ENCODE assay signal across 8 cellular contexts in the genomic region with DNA sequence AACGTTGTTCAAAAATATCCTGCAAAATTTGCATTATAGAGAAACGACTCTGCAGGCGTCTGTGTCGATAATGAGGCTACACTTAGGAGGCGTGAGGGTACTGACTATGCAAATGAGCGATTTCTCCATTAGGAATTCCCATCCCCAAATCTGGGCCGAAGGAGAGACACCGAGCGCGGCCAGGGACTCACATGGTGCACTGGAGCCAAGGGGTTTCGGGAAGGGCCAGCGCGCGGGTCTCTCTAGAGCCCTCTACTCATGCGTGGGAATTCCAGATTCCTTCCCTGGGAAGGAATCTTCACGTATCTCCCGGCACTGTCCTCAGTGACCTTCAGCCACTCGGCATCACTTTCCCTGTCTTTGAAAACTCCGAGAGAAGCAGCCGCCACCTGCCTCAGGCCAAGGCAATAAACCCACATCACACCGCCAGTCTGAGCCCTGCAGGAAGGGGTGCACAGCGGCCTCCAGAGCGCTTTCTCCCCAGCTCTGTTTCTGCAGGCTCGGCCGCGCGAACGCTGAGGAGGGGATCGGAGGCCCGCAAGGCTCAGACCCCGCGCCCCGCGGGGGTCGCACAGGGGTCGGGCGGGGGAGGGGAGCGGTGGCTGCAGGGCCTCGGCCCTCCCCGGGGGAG. TPM values are rescaled to one million over a fixed set of nuclear protein-coding genes. Genes with fewer than 3 reads are reported as not detected.
A peak's percentile ranks its signal among the peaks of the same experiment; 100 is the strongest.
DNase-seq lines count a peak whose midpoint lies in the region; ATAC-seq, FAIRE-seq and TF ChIP-seq lines count a peak whose summit lies in the region.

No MANE protein-coding gene starts in this region.

- DNase-seq in HuH-7.5 (ENCODE audit: low spot score) (peak; percentile 57), Peyer's patch (peak in 2 of 3 donors; percentile 90 to 91), astrocyte (ENCODE audit: low read depth) (peak; percentile 45), smooth muscle cell (lab: John Stamatoyannopoulos, UW; ENCODE audit: unreplicated experiment) (peak; percentile 48), amniotic stem cell (lab: John Stamatoyannopoulos, UW) (no peak)

- H3K79me2 ChIP-seq in astrocyte (ENCODE audit: insufficient read depth, low read length) (peaks cover 40% of the 10 kb centered on the region), smooth muscle cell (ENCODE audit: low read depth) (peaks cover 39% of the 10 kb centered on the region)

- no peaks in the 10 kb centered on the region for H3K27me3 ChIP-seq in Peyer's patch
- no peaks in the 10 kb centered on the region for H3K27me3 ChIP-seq in astrocyte (ENCODE audit: insufficient read depth, low read length)
- H3K27me3 ChIP-seq in iPS-18a (ENCODE audit: control insufficient read depth, insufficient read depth, low read length) = no peaks in the 10 kb centered on the region
- H3K27me3 ChIP-seq in smooth muscle cell (ENCODE audit: low read depth) = no peaks in the 10 kb centered on the region

- no peaks in the 10 kb centered on the region for H3K36me3 Mint-ChIP-seq in astrocyte (ENCODE audit: low read depth, unreplicated experiment)

- no peaks in the 10 kb centered on the region for H3K4me1 Mint-ChIP-seq in astrocyte (ENCODE audit: low read depth, unreplicated experiment)

- H3K9ac ChIP-seq in ES-I3 (ENCODE audit: low read depth, low read length) = peak overlapping the region; percentile 87
- peak overlapping the region; percentile 96 for H3K9ac ChIP-seq in astrocyte (ENCODE audit: low read length)
- peak overlapping the region; percentile 97 for H3K9ac ChIP-seq in iPS-18a (ENCODE audit: low read length)
- H3K9ac ChIP-seq in smooth muscle cell (ENCODE audit: low read depth) = no peak overlapping the region

- no peaks in the 10 kb centered on the region for H3K9me3 ChIP-seq in ES-I3 (ENCODE audit: control insufficient read depth, insufficient read depth, low read length)
- no peaks in the 10 kb centered on the region for H3K9me3 ChIP-seq in Peyer's patch
- no peaks in the 10 kb centered on the region for H3K9me3 ChIP-seq in astrocyte (ENCODE audit: insufficient read depth, low read depth, low read length)
- H3K9me3 ChIP-seq in iPS-18a (ENCODE audit: control insufficient read depth, low read depth, low read length) = no peaks in the 10 kb centered on the region
- H3K9me3 ChIP-seq in smooth muscle cell (replicated peaks; ENCODE audit: low read depth) = no peaks in the 10 kb centered on the region

- peak overlapping the region; percentile 98 for H2AFZ ChIP-seq in astrocyte (ENCODE audit: low read depth, low read length)
- peak overlapping the region; percentile 96 for H2AFZ ChIP-seq in smooth muscle cell (ENCODE audit: low read depth)

- H3K9me3 Mint-ChIP-seq in astrocyte (ENCODE audit: unreplicated experiment) = no peaks in the 10 kb centered on the region

- peak; percentile 56 for ATAC-seq in GM21717 (IDR thresholded peaks at IDR 0.05; ENCODE audit: unreplicated experiment)

- H3K36me3 ChIP-seq in ES-I3 (ENCODE audit: insufficient read depth, low read length) (no peaks in the 10 kb centered on the region), Peyer's patch (no peaks in the 10 kb centered on the region), astrocyte (ENCODE audit: insufficient read depth, low read length) (no peaks in the 10 kb centered on the region), iPS-18a (ENCODE audit: control insufficient read depth, low read depth, low read length) (no peaks in the 10 kb centered on the region), smooth muscle cell (ENCODE audit: low read depth) (no peaks in the 10 kb centered on the region)

- peak overlapping the region; percentile 88 for H3K4me3 Mint-ChIP-seq in astrocyte (ENCODE audit: unreplicated experiment)

- no peak overlapping the region for H3K27ac Mint-ChIP-seq in astrocyte (ENCODE audit: unreplicated experiment)

- no peaks in the 10 kb centered on the region for H3K27me3 Mint-ChIP-seq in astrocyte (ENCODE audit: low read depth, unreplicated experiment)

- H3K4me1 ChIP-seq in ES-I3 (ENCODE audit: insufficient read depth, low read length) (peaks cover 6% of the 10 kb centered on the region), Peyer's patch (peaks cover 0 to 15% (median 0%) of the 10 kb centered on the region in 4 donors), astrocyte (ENCODE audit: insufficient read depth, low read length) (peaks cover 14% of the 10 kb centered on the region), iPS-18a (ENCODE audit: control insufficient read depth, low read depth, low read length) (peaks cover 17% of the 10 kb centered on the region), smooth muscle cell (ENCODE audit: low read depth) (peaks cover 15% of the 10 kb centered on the region)

- no peak for TF ChIP-seq CTCF in Peyer's patch (IDR thresholded peaks at IDR 0.05)
- TF ChIP-seq CTCF in astrocyte (IDR thresholded peaks at IDR 0.05; ENCODE audit: insufficient read depth, low read depth, low read length) = no peak
- no peak for TF ChIP-seq CTCF in smooth muscle cell (IDR thresholded peaks at IDR 0.05; ENCODE audit: borderline replicate concordance, insufficient read depth, poor library complexity, severe bottlenecking)

- H3K4me3 ChIP-seq in Peyer's patch = peak overlapping the region; percentile 86 to 99 (median 94)
- peak overlapping the region; percentile 77 for H3K4me3 ChIP-seq in astrocyte (ENCODE audit: insufficient read depth, low read depth, low read length)
- H3K4me3 ChIP-seq in iPS-18a (ENCODE audit: low read length) = peak overlapping the region; percentile 82
- H3K4me3 ChIP-seq in smooth muscle cell = peak overlapping the region; percentile 93

- H3K27ac ChIP-seq in Peyer's patch = peak overlapping the region; percentile 90 to 97 (median 94)
- no peak overlapping the region for H3K27ac ChIP-seq in astrocyte (ENCODE audit: low read depth, low read length)
- H3K27ac ChIP-seq in iPS-18a (ENCODE audit: low read length) = peak overlapping the region; percentile 94
- H3K27ac ChIP-seq in smooth muscle cell (ENCODE audit: low read depth) = peak overlapping the region; percentile 67

- 3% methylated on average over 33 of the region's 40 CpGs for WGBS in smooth muscle cell (ENCODE audit: low lambda C conversion rate)

- H4K20me1 ChIP-seq in astrocyte (ENCODE audit: insufficient read depth, low read length) = peaks cover 33% of the 10 kb centered on the region
- H4K20me1 ChIP-seq in smooth muscle cell (ENCODE audit: low read depth) = peaks cover 35% of the 10 kb centered on the region

- no peak for TF ChIP-seq POLR2A in Peyer's patch (IDR thresholded peaks at IDR 0.05)

- no peaks in the 10 kb centered on the region for H3F3A ChIP-seq in smooth muscle cell (ENCODE audit: low read depth)

- no peak for FAIRE-seq in astrocyte (lab: Jason Lieb, UNC)

- H3K4me2 ChIP-seq in astrocyte (ENCODE audit: low read length) (peak overlapping the region; percentile 97), smooth muscle cell (peak overlapping the region; percentile 97)

RNA-seq across cellular contexts. Expression of a gene that starts 0.7 kb away (rescaled TPM):
- total RNA-seq in Peyer's patch = 100 to 1,000 TPM in 3 of 4 donors, 10 to 100 TPM in 1; 89.1 to 188 (median 154) TPM
- total RNA-seq in astrocyte = 19.6 and 20.4 TPM in 2 replicates
- total RNA-seq in smooth muscle cell = 24.8 and 28.5 TPM in 2 replicates
- polyA plus RNA-seq in smooth muscle cell = 4.0 and 10.1 TPM in 2 replicates
